ENCODE assay signal across 8 cellular contexts in genomic region chr10:62433181-62433692, GRCh38. TPM values are rescaled to one million over a fixed set of nuclear protein-coding genes. Genes with fewer than 3 reads are reported as not detected.
DNase-seq lines count a peak whose midpoint lies in the region; ATAC-seq and TF ChIP-seq lines count a peak whose summit lies in the region.

No MANE protein-coding gene starts in this region.

- H4K20me1 ChIP-seq in KMS-11 (ENCODE audit: insufficient read depth): no peaks in the 10 kb centered on the region

- peaks cover 15% of the 10 kb centered on the region for H3K4me1 Mint-ChIP-seq in activated T-helper 1 cell treated with anti-CD3 and anti-CD28 coated beads, Interleukin-12 subunit alpha, Interleukin-12 subunit beta, Interleukin-2, Interleukin-4 antibody, amounts not matched to agents 30 ng/mL and 10 ng/mL and 1 ng/mL, durations not matched to agents 14 hours and 24 hours and 36 hours (ENCODE audit: low read depth)

- no peaks in the 10 kb centered on the region for H3K79me2 ChIP-seq in KMS-11 (ENCODE audit: insufficient read depth, low read depth)

- ATAC-seq in GM21723 (IDR thresholded peaks at IDR 0.05; ENCODE audit: unreplicated experiment) (peak; percentile 79), heart right ventricle (peak in 6 of 8 donors; percentile 46 to 80 (median 74)), GM21367 (IDR thresholded peaks at IDR 0.05; ENCODE audit: unreplicated experiment) (no peak)

- H3K27me3 ChIP-seq in KMS-11 (ENCODE audit: insufficient read depth, low read depth) (no peaks in the 10 kb centered on the region), heart right ventricle (peaks cover 0 to 7% (median 0%) of the 10 kb centered on the region in 7 donors)

- peaks cover 12% of the 10 kb centered on the region for H3K9me3 Mint-ChIP-seq in activated T-helper 1 cell treated with anti-CD3 and anti-CD28 coated beads, Interleukin-12 subunit alpha, Interleukin-12 subunit beta, Interleukin-2, Interleukin-4 antibody, amounts not matched to agents 30 ng/mL and 10 ng/mL and 1 ng/mL, durations not matched to agents 14 hours and 24 hours and 36 hours

- H3K4me3 ChIP-seq in KMS-11 (IDR thresholded peaks at IDR 0.05; ENCODE audit: insufficient read depth, low read depth, low read length): no peak overlapping the region
- H3K4me3 ChIP-seq in heart right ventricle: no peak overlapping the region

- peak overlapping the region; percentile 9 for H3K4me3 Mint-ChIP-seq in activated T-helper 1 cell treated with anti-CD3 and anti-CD28 coated beads, Interleukin-12 subunit alpha, Interleukin-12 subunit beta, Interleukin-2, Interleukin-4 antibody, amounts not matched to agents 30 ng/mL and 10 ng/mL and 1 ng/mL, durations not matched to agents 14 hours and 24 hours and 36 hours

- intact Hi-C loops in activated T-helper 1 cell treated with anti-CD3 and anti-CD28 coated beads, Interleukin-12 subunit alpha, Interleukin-12 subunit beta, Interleukin-2, Interleukin-4 antibody, amounts not matched to agents 30 ng/mL and 10 ng/mL and 1 ng/mL, durations not matched to agents 14 hours and 24 hours and 36 hours (cut with micrococcal nuclease): loop anchor here (1.0 to 10.0 kb wide), 7 partner anchors 48 to 1292 kb away; partner anchors contain the start of gene EGR2
- intact Hi-C loops in heart right ventricle (cut with DNase I): loop anchor here (5.0 to 10.0 kb wide), 6 partner anchors 152 to 722 kb away; partner anchors contain the start of gene EGR2 (in 4 of the 10)

- DNase-seq in EH (ENCODE audit: low read depth) (peak; percentile 98), heart right ventricle (peak in 1 of 2 donors; percentile 45), NCI-H2081 (lab: John Stamatoyannopoulos, UW) (no peak)
- no peak for DNase-seq in activated T-helper 1 cell treated with anti-CD3 and anti-CD28 coated beads, Interleukin-12 subunit alpha, Interleukin-12 subunit beta, Interleukin-2, Interleukin-4 antibody, amounts not matched to agents 30 ng/mL and 10 ng/mL and 1 ng/mL, durations not matched to agents 14 hours and 24 hours and 36 hours (ENCODE audit: low spot score)
- DNase-seq in stimulated activated CD4-positive, alpha-beta T cell treated with anti-CD3 and anti-CD28 coated beads, TNF-alpha, amount 100 ng/mL, for 1 hour (ENCODE audit: low read depth in 3 of 3, low spot score in 1 of 3): peak in 2 of 3 donors; percentile 5 to 35

- H3K9me3 ChIP-seq in heart right ventricle: peaks cover 0 to 5% (median 0%) of the 10 kb centered on the region in 11 donors

- H2AFZ ChIP-seq in KMS-11 (ENCODE audit: low read depth): no peak overlapping the region

- no peak overlapping the region for H3K9ac ChIP-seq in KMS-11

- H3K4me1 ChIP-seq in KMS-11 (ENCODE audit: low read depth, poor library complexity, severe bottlenecking) (peaks cover 21% of the 10 kb centered on the region), heart right ventricle (peaks cover 0 to 13% (median 0%) of the 10 kb centered on the region in 9 donors)

- peak overlapping the region; percentile 18; the same call in 1 of the 2 replicates for H3K4me2 ChIP-seq in KMS-11

- H3K27ac Mint-ChIP-seq in activated T-helper 1 cell treated with anti-CD3 and anti-CD28 coated beads, Interleukin-12 subunit alpha, Interleukin-12 subunit beta, Interleukin-2, Interleukin-4 antibody, amounts not matched to agents 30 ng/mL and 10 ng/mL and 1 ng/mL, durations not matched to agents 14 hours and 24 hours and 36 hours: no peak overlapping the region

- H3K27ac ChIP-seq in KMS-11 (peak overlapping the region; percentile 10; the same call in 1 of the 2 replicates), heart right ventricle (peak overlapping the region in 6 of 10 donors; percentile 13 to 73 (median 46))

- WGBS in heart right ventricle, 2 donors: 69 to 73% methylated on average over 5 of the region's 5 CpGs

- TF ChIP-seq CTCF in KMS-11 (conservative IDR thresholded peaks at IDR 0.05; ENCODE audit: low read depth, low read length) (no peak), heart right ventricle (IDR thresholded peaks at IDR 0.05) (no peak)

- H3K27me3 Mint-ChIP-seq in activated T-helper 1 cell treated with anti-CD3 and anti-CD28 coated beads, Interleukin-12 subunit alpha, Interleukin-12 subunit beta, Interleukin-2, Interleukin-4 antibody, amounts not matched to agents 30 ng/mL and 10 ng/mL and 1 ng/mL, durations not matched to agents 14 hours and 24 hours and 36 hours (ENCODE audit: insufficient read depth): peaks cover 11% of the 10 kb centered on the region

- H3K36me3 Mint-ChIP-seq in activated T-helper 1 cell treated with anti-CD3 and anti-CD28 coated beads, Interleukin-12 subunit alpha, Interleukin-12 subunit beta, Interleukin-2, Interleukin-4 antibody, amounts not matched to agents 30 ng/mL and 10 ng/mL and 1 ng/mL, durations not matched to agents 14 hours and 24 hours and 36 hours (ENCODE audit: low read depth): peaks cover 2% of the 10 kb centered on the region

- H3K36me3 ChIP-seq in KMS-11 (ENCODE audit: insufficient read depth) (no peaks in the 10 kb centered on the region), heart right ventricle (no peaks in the 10 kb centered on the region)

RNA-seq across cellular contexts. Expression of gene ZNF365, which starts 59.1 kb away (rescaled TPM):
- not detected in 2 replicates for total RNA-seq in activated T-helper 1 cell treated with anti-CD3 and anti-CD28 coated beads, Interleukin-12 subunit alpha, Interleukin-12 subunit beta, Interleukin-2, Interleukin-4 antibody, amounts not matched to agents 30 ng/mL and 10 ng/mL and 1 ng/mL, durations not matched to agents 14 hours and 24 hours and 36 hours
- under 1 TPM; 0.05 to 0.60 (median 0.20) TPM for total RNA-seq in heart right ventricle
- polyA plus RNA-seq in heart right ventricle: under 1 TPM; 0.07 TPM

Comparison
In these comparisons a context has a peak if more than half of its experiments do, and no peak if none do; other contexts are left out.
1. DNase-seq: peak in EH (single experiment) and stimulated activated CD4-positive, alpha-beta T cell treated with anti-CD3 and anti-CD28 coated beads, TNF-alpha, amount 100 ng/mL, for 1 hour (2 of 3); none in activated T-helper 1 cell treated with anti-CD3 and anti-CD28 coated beads, Interleukin-12 subunit alpha, Interleukin-12 subunit beta, Interleukin-2, Interleukin-4 antibody, amounts not matched to agents 30 ng/mL and 10 ng/mL and 1 ng/mL, durations not matched to agents 14 hours and 24 hours and 36 hours (single experiment) and NCI-H2081 (0 of 2).